In genomic region chr5:7396169-7397004, GRCh38 we compare ENCODE assay signal across 8 cellular contexts. TPM values are rescaled to one million over a fixed set of nuclear protein-coding genes. Genes with fewer than 3 reads are reported as not detected.
A peak's percentile ranks its signal among the peaks of the same experiment; 100 is the strongest.
DNase-seq lines count a peak whose midpoint lies in the region; ATAC-seq and TF ChIP-seq lines count a peak whose summit lies in the region.

No MANE protein-coding gene starts in this region.

- H3K4me1 Mint-ChIP-seq in endodermal cell, result peaks cover 49% of the 10 kb centered on the region

- no peaks in the 10 kb centered on the region for H3K9me3 ChIP-seq in MM.1S (replicated peaks; ENCODE audit: insufficient read depth, low read length)
- H3K9me3 ChIP-seq in endodermal cell (ENCODE audit: control insufficient read depth, low read length), result no peaks in the 10 kb centered on the region
- H3K9me3 ChIP-seq in neural cell (ENCODE audit: low read length), result no peaks in the 10 kb centered on the region

- WGBS in endodermal cell (ENCODE audit: insufficient coverage in 1 of 2, insufficient read length in 1 of 2), 2 experiments, result 0% methylated on average over 31 to 95 of the region's 95 CpGs

- H3K27me3 ChIP-seq in MM.1S (replicated peaks; ENCODE audit: insufficient read depth, low read length) (no peaks in the 10 kb centered on the region), endodermal cell (ENCODE audit: control insufficient read depth, insufficient read depth, low read length, poor library complexity, severe bottlenecking) (peaks cover 6% of the 10 kb centered on the region), neural cell (ENCODE audit: insufficient read depth, low read depth, low read length) (peaks cover 44% of the 10 kb centered on the region)

- H3K79me2 ChIP-seq in MM.1S (ENCODE audit: low read length) (no peaks in the 10 kb centered on the region), neural cell (replicated peaks; ENCODE audit: insufficient read depth, low read length) (no peaks in the 10 kb centered on the region)

- peaks cover 7% of the 10 kb centered on the region for H3K27me3 Mint-ChIP-seq in endodermal cell (ENCODE audit: insufficient read depth)

- H3K4me3 ChIP-seq in MM.1S (ENCODE audit: low read length), result peak overlapping the region; percentile 42; the same call in 1 of the 2 replicates
- peak overlapping the region; percentile 97 for H3K4me3 ChIP-seq in endodermal cell (ENCODE audit: low read length)
- H3K4me3 ChIP-seq in neural cell (ENCODE audit: low read length), result peak overlapping the region; percentile 65

- no peak for TF ChIP-seq EP300 in neural cell (conservative IDR thresholded peaks at IDR 0.05; ENCODE audit: poor library complexity, severe bottlenecking)

- H4K20me1 ChIP-seq in MM.1S (ENCODE audit: insufficient read depth, low read length), result no peaks in the 10 kb centered on the region
- no peaks in the 10 kb centered on the region for H4K20me1 ChIP-seq in neural cell (ENCODE audit: insufficient read depth)

- no peak for TF ChIP-seq CTCF in MM.1S (IDR thresholded peaks at IDR 0.05; ENCODE audit: low read length)
- TF ChIP-seq CTCF in endodermal cell (conservative IDR thresholded peaks at IDR 0.05), result peak; percentile 17
- TF ChIP-seq CTCF in neural cell (IDR thresholded peaks at IDR 0.05; ENCODE audit: poor library complexity, severe bottlenecking), result no peak

- TF ChIP-seq RAD21 in neural cell (conservative IDR thresholded peaks at IDR 0.05), result no peak

- DNase-seq in AG20443 (ENCODE audit: low spot score) (peak; percentile 54), MM.1S (peak; percentile 9), endodermal cell (peak; percentile 74)
- DNase-seq in activated naive CD4-positive, alpha-beta T cell treated with anti-CD3 and anti-CD28 coated beads, Interleukin-2, amount 50 U/mL, for 16 hours, result no peak

- no peaks in the 10 kb centered on the region for H3K9me2 ChIP-seq in MM.1S (replicated peaks; ENCODE audit: insufficient read depth, low read length)
- H3K9me2 ChIP-seq in neural cell (ENCODE audit: insufficient read depth, low read length), result no peaks in the 10 kb centered on the region

- no peak overlapping the region for H3K27ac ChIP-seq in MM.1S (ENCODE audit: low read length)
- H3K27ac ChIP-seq in endodermal cell (ENCODE audit: low read depth, low read length), result no peak overlapping the region
- H3K27ac ChIP-seq in neural cell (ENCODE audit: low read length), result no peak overlapping the region

- no peaks in the 10 kb centered on the region for H3K36me3 ChIP-seq in MM.1S (replicated peaks; ENCODE audit: insufficient read depth, low read length)
- H3K36me3 ChIP-seq in endodermal cell (ENCODE audit: control insufficient read depth, insufficient read depth, low read length), result no peaks in the 10 kb centered on the region
- H3K36me3 ChIP-seq in neural cell (ENCODE audit: insufficient read depth, low read length), result no peaks in the 10 kb centered on the region

- H3K9ac ChIP-seq in MM.1S (ENCODE audit: low read length), result no peak overlapping the region
- peak overlapping the region; percentile 54 for H3K9ac ChIP-seq in endodermal cell (ENCODE audit: extremely low read depth, low read length, poor library complexity, severe bottlenecking)
- peak overlapping the region; percentile 32 for H3K9ac ChIP-seq in neural cell (ENCODE audit: low read length)

- H3K4me1 ChIP-seq in MM.1S (ENCODE audit: low read length) (peaks cover 20% of the 10 kb centered on the region), endodermal cell (ENCODE audit: control insufficient read depth, insufficient read depth, low read length) (peaks cover 4% of the 10 kb centered on the region)

- no peaks in the 10 kb centered on the region for H3K36me3 Mint-ChIP-seq in endodermal cell (ENCODE audit: low read depth)

- peak overlapping the region; percentile 67 for H3K4me3 Mint-ChIP-seq in endodermal cell

- no peak overlapping the region for H3K27ac Mint-ChIP-seq in endodermal cell

- ATAC-seq in GM18858 (IDR thresholded peaks at IDR 0.05; ENCODE audit: unreplicated experiment) (no peak), GM18861 (IDR thresholded peaks at IDR 0.05; ENCODE audit: unreplicated experiment) (no peak), HG03280 (IDR thresholded peaks at IDR 0.05; ENCODE audit: unreplicated experiment) (no peak)

- H3F3A ChIP-seq in MM.1S (ENCODE audit: insufficient read depth, low read length), result no peaks in the 10 kb centered on the region
- H3F3A ChIP-seq in neural cell (ENCODE audit: insufficient read depth, low read length, poor library complexity, severe bottlenecking), result no peaks in the 10 kb centered on the region

- no peaks in the 10 kb centered on the region for H3K9me3 Mint-ChIP-seq in endodermal cell

- peak overlapping the region; percentile 50 for H3K4me2 ChIP-seq in MM.1S (ENCODE audit: low read depth, low read length)
- peak overlapping the region; percentile 60 for H3K4me2 ChIP-seq in neural cell (ENCODE audit: low read length)

- H2AFZ ChIP-seq in MM.1S (ENCODE audit: low read length), result no peak overlapping the region
- H2AFZ ChIP-seq in neural cell (ENCODE audit: low read depth, low read length), result no peak overlapping the region

TF ChIP-seq in neural cell, 6 proteins besides CTCF, POLR2A, EP300 and RAD21:
- TF ChIP-seq SMC3 (conservative IDR thresholded peaks at IDR 0.05; ENCODE audit: poor library complexity) (peak; percentile 18), REST (IDR thresholded peaks at IDR 0.05; ENCODE audit: borderline replicate concordance) (no peak)

RNA-seq across cellular contexts. Expression of gene ADCY2, which starts 0.4 kb away (rescaled TPM):
- total RNA-seq in endodermal cell, result 10 to 100 TPM; 61.5 to 63.2 TPM
- 16.5 TPM for polyA plus RNA-seq in endodermal cell (2013, experiment 1 of 2)
- polyA plus RNA-seq in endodermal cell (2013, experiment 2 of 2), result 10.5 TPM
- polyA plus RNA-seq in neural cell, result 1.9 and 10.7 TPM in 2 replicates
- polyA minus RNA-seq in neural cell, result 2.9 and 3.1 TPM in 2 replicates

Comparison
In these comparisons a context has a peak if more than half of its experiments do, and no peak if none do; other contexts are left out.
1. H3K4me3 ChIP-seq: peak in every context shown above with its lines; median percentile 97 in endodermal cell; 65 in neural cell; 42 in MM.1S.